20 cellular contexts compared by ENCODE assay signal in genomic region chr1:98321191-98321590, GRCh38.
A peak's percentile ranks its signal among the peaks of the same experiment; 100 is the strongest.
DNase-seq lines count a peak whose midpoint lies in the region; ATAC-seq, FAIRE-seq and TF ChIP-seq lines count a peak whose summit lies in the region.
"Had no signal": no experiment of that assay in that cellular context is flagged by ENCODE, and none has a peak within 500 bp of the region (broad histone marks: within the 10 kb centered on the region; RNA-seq: fewer than 3 reads in every experiment).

No MANE protein-coding gene starts in this region.

- no CpG with 5 or more reads among the region's 2 CpGs for WGBS in IMR-90 (ENCODE audit: extremely low coverage in 2 of 2, insufficient read length in 1 of 2), 2 experiments

- H3K36me3 ChIP-seq in IMR-90 (ENCODE audit: control insufficient read depth, insufficient read depth, low read length) (no peaks in the 10 kb centered on the region), bronchial epithelial cell (ENCODE audit: control insufficient read depth, insufficient read depth, low read length) (no peaks in the 10 kb centered on the region)
- no peaks in the 10 kb centered on the region for H3K36me3 ChIP-seq in CD8-positive, alpha-beta T cell (ENCODE audit: insufficient read depth, low read length)
- H3K36me3 ChIP-seq: BE2C had no signal

- peak overlapping the region in 1 of 2 experiments; percentile 43; a peak in 1 of 4 replicates for H4K8ac ChIP-seq in IMR-90 (ENCODE audit: low read depth in 2 of 2, low read length in 2 of 2)

- H3K56ac ChIP-seq in IMR-90 (ENCODE audit: extremely low read depth, insufficient read depth, low read length), result no peak overlapping the region

- H4K5ac ChIP-seq in IMR-90 (ENCODE audit: low read depth, low read length), result no peak overlapping the region

- H2BK15ac ChIP-seq in IMR-90 (ENCODE audit: low read depth, low read length), result no peak overlapping the region; the same call in 2 of the 3 replicates

- no peaks in the 10 kb centered on the region for H3K36me3 Mint-ChIP-seq in CD8-positive, alpha-beta T cell
- H3K36me3 Mint-ChIP-seq in endothelial cell (ENCODE audit: low read depth, unreplicated experiment), result no peaks in the 10 kb centered on the region
- H3K36me3 Mint-ChIP-seq: CD4-positive, CD25-positive, alpha-beta regulatory T cell; IgD-negative memory B cell had no signal

- peak overlapping the region; percentile 23; the same call in 1 of the 2 replicates for H3K4ac ChIP-seq in IMR-90 (ENCODE audit: low read depth, low read length)

- ATAC-seq in IMR-90 (ENCODE audit: low read depth) (no peak), HG02970 (IDR thresholded peaks at IDR 0.05; ENCODE audit: low FRiP score, unreplicated experiment) (no peak)
- no peak for ATAC-seq in CD8-positive, alpha-beta T cell
- ATAC-seq: GM23338 had no signal

- in situ Hi-C loops in IMR-90 (cut with MboI; ENCODE audit: low sequenced_read_pairs), result no loop called here

- no peaks in the 10 kb centered on the region for H3K79me1 ChIP-seq in IMR-90 (ENCODE audit: low read depth in 1 of 2, low read length in 2 of 2)

- peaks cover 13% of the 10 kb centered on the region for H3K4me1 Mint-ChIP-seq in CD8-positive, alpha-beta T cell (ENCODE audit: low read depth)
- H3K4me1 Mint-ChIP-seq in endothelial cell (ENCODE audit: unreplicated experiment), result peaks cover 10% of the 10 kb centered on the region
- H3K4me1 Mint-ChIP-seq: IgD-negative memory B cell had no signal

- H3K9ac ChIP-seq in IMR-90 (ENCODE audit: low read depth, low read length), result no peak overlapping the region

- FAIRE-seq in bronchial epithelial cell (lab: Jason Lieb, UNC), result no peak
- FAIRE-seq: A204.1, D721Med had no signal

- no peak for TF ChIP-seq RAD21 in IMR-90 (IDR thresholded peaks at IDR 0.05; ENCODE audit: low read length)

- no peak overlapping the region for H2BK5ac ChIP-seq in IMR-90 (ENCODE audit: low read depth, low read length, poor library complexity, severe bottlenecking)

- no peak overlapping the region for H4K91ac ChIP-seq in IMR-90 (ENCODE audit: insufficient read depth, low read depth, low read length)

- H3K23ac ChIP-seq in IMR-90 (ENCODE audit: low read depth, low read length), result no peak overlapping the region; the same call in 1 of the 2 replicates

- no peak overlapping the region for H3K18ac ChIP-seq in IMR-90 (ENCODE audit: low read depth, low read length)

- no peaks in the 10 kb centered on the region for H3K9me3 ChIP-seq in IMR-90 (ENCODE audit: control insufficient read depth, insufficient read depth, low read length)
- no peaks in the 10 kb centered on the region for H3K9me3 ChIP-seq in CD8-positive, alpha-beta T cell (ENCODE audit: low read length)
- H3K9me3 ChIP-seq: BE2C, Caco-2 had no signal

- H3K27me3 ChIP-seq in IMR-90 (ENCODE audit: control insufficient read depth, insufficient read depth, low read length) (no peaks in the 10 kb centered on the region), bronchial epithelial cell (ENCODE audit: control insufficient read depth, insufficient read depth, low read length) (no peaks in the 10 kb centered on the region)
- no peaks in the 10 kb centered on the region for H3K27me3 ChIP-seq in CD8-positive, alpha-beta T cell (ENCODE audit: insufficient read depth, low read length)
- H3K27me3 ChIP-seq: BE2C had no signal

- no peak overlapping the region for H3K4me2 ChIP-seq in IMR-90 (ENCODE audit: low read depth, low read length)
- H3K4me2 ChIP-seq: GM23338 had no signal

- H3K27me3 Mint-ChIP-seq in CD8-positive, alpha-beta T cell (ENCODE audit: low read depth), result no peaks in the 10 kb centered on the region
- no peaks in the 10 kb centered on the region for H3K27me3 Mint-ChIP-seq in endothelial cell (ENCODE audit: unreplicated experiment)
- H3K27me3 Mint-ChIP-seq: IgD-negative memory B cell had no signal

- no peak overlapping the region for H2AK5ac ChIP-seq in IMR-90 (ENCODE audit: low read depth, low read length)

- no peak overlapping the region; the same call in 1 of the 2 replicates for H2BK20ac ChIP-seq in IMR-90 (ENCODE audit: low read depth, low read length)

- TF ChIP-seq POLR2A in IMR-90 (IDR thresholded peaks at IDR 0.05; ENCODE audit: low read depth, low read length), result no peak

- H3K4me3 ChIP-seq in IMR-90 (ENCODE audit: insufficient read depth, low read depth, low read length), result no peak overlapping the region
- no peak overlapping the region for H3K4me3 ChIP-seq in bronchial epithelial cell (ENCODE audit: low read depth, low read length)
- H3K4me3 ChIP-seq in CD8-positive, alpha-beta T cell (ENCODE audit: low read depth, low read length), result no peak overlapping the region
- H3K4me3 ChIP-seq: GM23338 had no signal

- no peak for TF ChIP-seq CTCF in IMR-90 (conservative IDR thresholded peaks at IDR 0.05; ENCODE audit: low read depth, low read length)
- no peak for TF ChIP-seq CTCF in bronchial epithelial cell (IDR thresholded peaks at IDR 0.05; ENCODE audit: insufficient read depth, low read length, severe bottlenecking)
- no peak for TF ChIP-seq CTCF in CD8-positive, alpha-beta T cell (IDR thresholded peaks at IDR 0.05)
- no peak for TF ChIP-seq CTCF in endothelial cell (IDR thresholded peaks at IDR 0.05; ENCODE audit: unreplicated experiment)

- no peaks in the 10 kb centered on the region for H3K9me1 ChIP-seq in IMR-90 (ENCODE audit: insufficient read depth, low read length)

- H3K4me3 Mint-ChIP-seq in CD8-positive, alpha-beta T cell, result no peak overlapping the region
- no peak overlapping the region for H3K4me3 Mint-ChIP-seq in endothelial cell (ENCODE audit: unreplicated experiment)
- H3K4me3 Mint-ChIP-seq: CD4-positive, CD25-positive, alpha-beta regulatory T cell; GM23338; IgD-negative memory B cell had no signal

- H3K9me3 Mint-ChIP-seq in CD8-positive, alpha-beta T cell, result no peaks in the 10 kb centered on the region
- H3K9me3 Mint-ChIP-seq in endothelial cell (ENCODE audit: unreplicated experiment), result no peaks in the 10 kb centered on the region
- H3K9me3 Mint-ChIP-seq: GM23338 had no signal

- no peak overlapping the region for H3K27ac ChIP-seq in IMR-90 (ENCODE audit: insufficient read depth, low read length)
- no peak overlapping the region for H3K27ac ChIP-seq in CD8-positive, alpha-beta T cell (ENCODE audit: low read depth, low read length)
- H3K27ac ChIP-seq: HL-60 had no signal

- H2AK9ac ChIP-seq in IMR-90 (replicated peaks; ENCODE audit: low read depth, low read length, poor library complexity), result no peak overlapping the region

- H4K20me1 ChIP-seq in IMR-90 (ENCODE audit: insufficient read depth, low read length), result no peaks in the 10 kb centered on the region

- CTCF ChIA-PET in IMR-90 (lab: Yijun Ruan, JAX), result no interaction called here
- CTCF ChIA-PET in CD8-positive, alpha-beta T cell (lab: Charles Lee), result no interaction called here

- DNase-seq in HCEC 1CT, result peak; percentile 27
- peak; percentile 16 for DNase-seq in IMR-90
- peak; percentile 54 for DNase-seq in bronchial epithelial cell (ENCODE audit: low read depth)
- no peak for DNase-seq in CD8-positive, alpha-beta T cell
- DNase-seq in endothelial cell (ENCODE audit: low spot score), result no peak
- DNase-seq in DMS79 treated with DMSO at 0.1 percent for 48 hours (lab: John Stamatoyannopoulos, UW), result no peak
- DNase-seq: ACHN; BE2C; C1 segment of cervical spinal cord; Caco-2; CD4-positive, CD25-positive, alpha-beta regulatory T cell; GF-D8; H7; KBM-7 had no signal

- no peak overlapping the region for H2AFZ ChIP-seq in IMR-90 (replicated peaks; ENCODE audit: low read length, poor library complexity)
- H2AFZ ChIP-seq: GM23338 had no signal

- H3K14ac ChIP-seq in IMR-90 (replicated peaks; ENCODE audit: low read depth, low read length), result 0 out of 2 replicates have a peak overlapping the region, but pooled peaks have one; percentile 26

- BruUV-seq in IMR-90 (replicated peaks; lab: Mats Ljungman, UMichigan), result no TSS peak

- peaks cover 10% of the 10 kb centered on the region for H3K4me1 ChIP-seq in IMR-90 (ENCODE audit: control insufficient read depth, insufficient read depth, low read length)
- no peaks in the 10 kb centered on the region for H3K4me1 ChIP-seq in CD8-positive, alpha-beta T cell (ENCODE audit: insufficient read depth, low read length)
- H3K4me1 ChIP-seq: BE2C had no signal

- intact Hi-C loops in IMR-90 (cut with micrococcal nuclease), result loop anchor here (5.0 kb wide), 2 partner anchors 119 to 269 kb away; no protein-coding TSS in a partner anchor
- intact Hi-C loops in CD8-positive, alpha-beta T cell (cut with DNase I, micrococcal nuclease), result no loop called here

- dilution Hi-C loops in IMR-90 (cut with HindIII; ENCODE audit: low sequenced_read_pairs, unreplicated experiment), result no loop called here

- H2BK120ac ChIP-seq in IMR-90 (ENCODE audit: low read depth, low read length), result no peak overlapping the region

- H3K27ac Mint-ChIP-seq in CD8-positive, alpha-beta T cell, result no peak overlapping the region
- no peak overlapping the region for H3K27ac Mint-ChIP-seq in endothelial cell (ENCODE audit: unreplicated experiment)
- H3K27ac Mint-ChIP-seq: CD4-positive, CD25-positive, alpha-beta regulatory T cell; GM23338; IgD-negative memory B cell had no signal

- POLR2A ChIA-PET in IMR-90 (lab: Charles Lee; ENCODE audit: unreplicated experiment), result no interaction called here
- POLR2A ChIA-PET in CD8-positive, alpha-beta T cell (lab: Charles Lee), result no interaction called here

TF ChIP-seq in IMR-90, 13 proteins besides CTCF, POLR2A, EP300 and RAD21 (continues in another document):
- TF ChIP-seq MAFK (IDR thresholded peaks at IDR 0.05; ENCODE audit: low read depth, low read length) (no peak), ELK1 (IDR thresholded peaks at IDR 0.05; ENCODE audit: borderline replicate concordance, low read depth, low read length) (no peak), RCOR1 (IDR thresholded peaks at IDR 0.05; ENCODE audit: insufficient replicate concordance, low read length) (no peak), SMC3 (IDR thresholded peaks at IDR 0.05; ENCODE audit: low read depth, low read length) (no peak), USF2 (IDR thresholded peaks at IDR 0.05; ENCODE audit: low read depth, low read length) (no peak), BHLHE40 (IDR thresholded peaks at IDR 0.05; ENCODE audit: low read depth, low read length) (no peak), CHD1 (IDR thresholded peaks at IDR 0.05; ENCODE audit: low read depth, low read length) (no peak)

Comparison
In these comparisons a context has a peak if more than half of its experiments do, and no peak if none do; other contexts are left out.
1. DNase-seq: peak in HCEC 1CT (single experiment), IMR-90 (single experiment) and bronchial epithelial cell (single experiment); none in CD8-positive, alpha-beta T cell (0 of 7), endothelial cell (single experiment) and DMS79 treated with DMSO at 0.1 percent for 48 hours (single experiment).